ENCODE assay signal across 20 cellular contexts in genomic region chr17:45125509-45125908, GRCh38. TPM values are rescaled to one million over a fixed set of nuclear protein-coding genes. Genes with fewer than 3 reads are reported as not detected.
DNase-seq lines count a peak whose midpoint lies in the region; ATAC-seq and TF ChIP-seq lines count a peak whose summit lies in the region.
"Had no signal": no experiment of that assay in that cellular context is flagged by ENCODE, and none has a peak within 500 bp of the region (broad histone marks: within the 10 kb centered on the region; RNA-seq: fewer than 3 reads in every experiment).

No MANE protein-coding gene starts in this region.

- H3K36me3 ChIP-seq in HCT116 (ENCODE audit: control insufficient read depth in 1 of 2, insufficient read depth in 2 of 2, low read length in 2 of 2) = no peaks in the 10 kb centered on the region
- no peaks in the 10 kb centered on the region for H3K36me3 ChIP-seq in PC-3 (ENCODE audit: low read depth, low read length)
- H3K36me3 ChIP-seq in smooth muscle cell (ENCODE audit: low read depth) = no peaks in the 10 kb centered on the region
- no peaks in the 10 kb centered on the region for H3K36me3 ChIP-seq in adrenal gland (replicated peaks in 1 of 2)
- H3K36me3 ChIP-seq: SJSA1 had no signal

- DNase-seq in HCT116 (ENCODE audit: low read depth, low spot score) = no peak
- DNase-seq in PC-3 = no peak
- DNase-seq in epithelial cell of prostate (ENCODE audit: low read depth, low spot score) = no peak
- DNase-seq in smooth muscle cell (lab: John Stamatoyannopoulos, UW; ENCODE audit: unreplicated experiment) = no peak
- DNase-seq in germinal center (ENCODE audit: low spot score) = no peak
- no peak for DNase-seq in endothelial cell (ENCODE audit: low spot score)
- DNase-seq in adrenal gland = no peak
- DNase-seq in NOMO-1 treated with dmso at 0.1 percent for 144 hours (lab: John Stamatoyannopoulos, UW; ENCODE audit: unreplicated experiment) = no peak
- DNase-seq: CD4-positive, CD25-positive, alpha-beta regulatory T cell; COR-L47; DND-41; H7; Karpas-422; NCI-H1694; NCI-H2081; NCI-H2171 treated with DMSO at 0.1 percent for 48 hours; NCI-H446; NCI-H526 treated with DMSO at 0.1 percent for 48 hours had no signal

- RAD21 ChIA-PET in HCT116 (lab: Charles Lee; ENCODE audit: low non-redundant PET in 1 of 2, low total read pairs in 2 of 2, uncharacterized antibody in 2 of 2, unreplicated experiment in 2 of 2) = no interaction called here

- intact Hi-C loops in HCT116 (cut with micrococcal nuclease) (no loop called here), PC-3 (cut with micrococcal nuclease) (no loop called here), adrenal gland (cut with DNase I) (no loop called here)

- H3K27me3 ChIP-seq in HCT116 (ENCODE audit: insufficient read depth, low read length) = no peaks in the 10 kb centered on the region
- no peaks in the 10 kb centered on the region for H3K27me3 ChIP-seq in PC-3 (ENCODE audit: low read length)
- H3K27me3 ChIP-seq in smooth muscle cell (ENCODE audit: low read depth) = no peaks in the 10 kb centered on the region
- no peaks in the 10 kb centered on the region for H3K27me3 ChIP-seq in adrenal gland
- H3K27me3 ChIP-seq: SJSA1 had no signal

- BruUV-seq in HCT116 (replicated peaks; lab: Mats Ljungman, UMichigan) (no TSS peak), PC-3 (replicated peaks; lab: Mats Ljungman, UMichigan) (no TSS peak)

- no peak overlapping the region for H2AFZ ChIP-seq in HCT116 (ENCODE audit: low read depth, low read length, poor library complexity, severe bottlenecking)
- no peak overlapping the region for H2AFZ ChIP-seq in PC-3 (ENCODE audit: low read length)
- H2AFZ ChIP-seq in smooth muscle cell (ENCODE audit: low read depth) = no peak overlapping the region

- H3K36me3 Mint-ChIP-seq in endothelial cell (ENCODE audit: low read depth, unreplicated experiment) = no peaks in the 10 kb centered on the region
- H3K36me3 Mint-ChIP-seq: CD4-positive, CD25-positive, alpha-beta regulatory T cell; IgD-negative memory B cell had no signal

- ATAC-seq in HCT116 (no peak), PC-3 (no peak)

- H3K79me2 ChIP-seq in HCT116 (ENCODE audit: insufficient read depth, low read length) = peaks cover 74% of the 10 kb centered on the region
- H3K79me2 ChIP-seq in PC-3 (ENCODE audit: low read length) = peaks cover 71% of the 10 kb centered on the region
- peaks cover 54% of the 10 kb centered on the region for H3K79me2 ChIP-seq in smooth muscle cell (ENCODE audit: low read depth)

- H3K9me2 ChIP-seq in HCT116 (ENCODE audit: insufficient read depth) (no peaks in the 10 kb centered on the region), PC-3 (replicated peaks; ENCODE audit: low read length) (no peaks in the 10 kb centered on the region)

- H3K9ac ChIP-seq in HCT116 (ENCODE audit: low read length) (no peak overlapping the region), PC-3 (ENCODE audit: low read length) (no peak overlapping the region), smooth muscle cell (ENCODE audit: low read depth) (no peak overlapping the region)

- no peaks in the 10 kb centered on the region for H3F3A ChIP-seq in PC-3 (ENCODE audit: low read length, unreplicated experiment)
- peaks cover 15% of the 10 kb centered on the region for H3F3A ChIP-seq in smooth muscle cell (ENCODE audit: low read depth)

- H3K27me3 Mint-ChIP-seq in endothelial cell (ENCODE audit: unreplicated experiment) = peaks cover 7% of the 10 kb centered on the region

- TF ChIP-seq RAD21 in HCT116 (IDR thresholded peaks at IDR 0.05; ENCODE audit: low read depth) = no peak

- H3K9me3 Mint-ChIP-seq in endothelial cell (ENCODE audit: unreplicated experiment) = no peaks in the 10 kb centered on the region
- H3K9me3 Mint-ChIP-seq: CD4-positive, CD25-positive, alpha-beta regulatory T cell; IgD-negative memory B cell had no signal

- TF ChIP-seq POLR2A in HCT116 (IDR thresholded peaks at IDR 0.05; ENCODE audit: borderline replicate concordance, extremely low read depth, insufficient read depth, insufficient read length) (no peak), adrenal gland (IDR thresholded peaks at IDR 0.05) (no peak)

- H4K20me1 ChIP-seq in HCT116 (ENCODE audit: insufficient read depth) (no peaks in the 10 kb centered on the region), PC-3 (ENCODE audit: low read length) (no peaks in the 10 kb centered on the region), smooth muscle cell (ENCODE audit: low read depth) (no peaks in the 10 kb centered on the region)

- H3K4me1 ChIP-seq in HCT116 (ENCODE audit: control insufficient read depth in 1 of 2, insufficient read depth in 2 of 2, low read length in 2 of 2) = peaks cover 81 to 87% of the 10 kb centered on the region in 2 experiments
- peaks cover 68% of the 10 kb centered on the region for H3K4me1 ChIP-seq in PC-3 (ENCODE audit: insufficient read depth, low read length)
- H3K4me1 ChIP-seq in smooth muscle cell (ENCODE audit: low read depth) = peaks cover 15% of the 10 kb centered on the region
- peaks cover 43% of the 10 kb centered on the region in 2 donors for H3K4me1 ChIP-seq in adrenal gland (replicated peaks in 1 of 2)

- WGBS in smooth muscle cell (ENCODE audit: low lambda C conversion rate) = over 99% methylated on average over 8 of the region's 8 CpGs
- WGBS in adrenal gland, 4 donors = 93 to 99% (median 96%) methylated on average over 8 of the region's 8 CpGs

- H3K9me3 ChIP-seq in HCT116 (ENCODE audit: control insufficient read depth in 1 of 2, insufficient read depth in 1 of 2, low read depth in 1 of 2, low read length in 2 of 2) (no peaks in the 10 kb centered on the region), PC-3 (ENCODE audit: low read length) (no peaks in the 10 kb centered on the region), smooth muscle cell (replicated peaks; ENCODE audit: low read depth) (no peaks in the 10 kb centered on the region), adrenal gland (replicated peaks in 1 of 3) (no peaks in the 10 kb centered on the region)
- H3K9me3 ChIP-seq: SJSA1 had no signal

- POLR2A ChIA-PET in HCT116 (lab: Charles Lee) = interaction anchor here (0.6 to 1.5 kb wide), 2 partner anchors 23 to 35 kb away, joined by 3 to 4 read pairs; partner anchors contain the start of gene HEXIM1
- POLR2A ChIA-PET in PC-3 (lab: Charles Lee; ENCODE audit: unreplicated experiment) = no interaction called here

- H3K27ac ChIP-seq in HCT116 (ENCODE audit: low read depth, low read length) (peak overlapping the region; percentile 97), PC-3 (ENCODE audit: low read length) (0 out of 2 replicates have a peak overlapping the region, but pooled peaks have one; percentile 94), epithelial cell of prostate (peak overlapping the region; percentile 94), smooth muscle cell (ENCODE audit: low read depth) (peak overlapping the region; percentile 83), adrenal gland (peak overlapping the region in 2 of 5 donors; percentile 77 to 89)

- no peaks in the 10 kb centered on the region for H3K4me1 Mint-ChIP-seq in endothelial cell (ENCODE audit: unreplicated experiment)

- no peak overlapping the region for H3K4me3 Mint-ChIP-seq in endothelial cell (ENCODE audit: unreplicated experiment)
- H3K4me3 Mint-ChIP-seq: CD4-positive, CD25-positive, alpha-beta regulatory T cell; IgD-negative memory B cell had no signal

- peak overlapping the region; percentile 94 for H3K4me2 ChIP-seq in HCT116 (ENCODE audit: low read length)
- no peak overlapping the region for H3K4me2 ChIP-seq in PC-3 (ENCODE audit: low read length)
- no peak overlapping the region for H3K4me2 ChIP-seq in smooth muscle cell

- CTCF ChIA-PET in HCT116 (lab: Charles Lee) (interaction anchor here (0.6 to 3.3 kb wide), 4 partner anchors 10 to 72 kb away, joined by 3 to 18 read pairs (median 4); partner anchors contain the start of genes ACBD4 and HEXIM1), PC-3 (lab: Charles Lee) (no interaction called here)

- no peak for TF ChIP-seq CTCF in HCT116 (IDR thresholded peaks at IDR 0.05 in 2 of 3, conservative IDR thresholded peaks at IDR 0.05 in 1 of 3; ENCODE audit: borderline replicate concordance in 1 of 3, insufficient read depth in 1 of 3, low read depth in 2 of 3, low read length in 2 of 3)
- no peak for TF ChIP-seq CTCF in PC-3 (conservative IDR thresholded peaks at IDR 0.05; ENCODE audit: low read depth, low read length)
- no peak for TF ChIP-seq CTCF in smooth muscle cell (IDR thresholded peaks at IDR 0.05; ENCODE audit: borderline replicate concordance, insufficient read depth, poor library complexity, severe bottlenecking)
- TF ChIP-seq CTCF in endothelial cell (IDR thresholded peaks at IDR 0.05; ENCODE audit: unreplicated experiment) = no peak
- no peak for TF ChIP-seq CTCF in adrenal gland (IDR thresholded peaks at IDR 0.05)

- no peak overlapping the region for H3K27ac Mint-ChIP-seq in endothelial cell (ENCODE audit: unreplicated experiment)
- H3K27ac Mint-ChIP-seq: IgD-negative memory B cell had no signal

- H3K4me3 ChIP-seq in HCT116 (replicated peaks in 1 of 2; ENCODE audit: low read depth in 1 of 2, low read length in 2 of 2) = no peak overlapping the region
- H3K4me3 ChIP-seq in PC-3 (ENCODE audit: low read length) = no peak overlapping the region
- H3K4me3 ChIP-seq in smooth muscle cell = no peak overlapping the region
- H3K4me3 ChIP-seq in adrenal gland = no peak overlapping the region
- H3K4me3 ChIP-seq: SJSA1 had no signal

RNA-seq across cellular contexts. Expression of gene PLCD3, which starts 6.8 kb away (rescaled TPM):
- total RNA-seq in HCT116 (2021; ENCODE audit: unreplicated experiment) (197 TPM), PC-3 (2014; rRNA removed) (35.1 and 55.3 TPM in 2 replicates), smooth muscle cell (24.0 and 43.3 TPM in 2 replicates), endothelial cell (ENCODE audit: unreplicated experiment) (9.7 TPM), adrenal gland (100 to 1,000 TPM in 5 of 8 donors, 10 to 100 TPM in 3; 48.6 to 246 (median 149) TPM)
- polyA plus RNA-seq in HCT116 (2012) = 109 and 122 TPM in 2 replicates
- polyA plus RNA-seq in smooth muscle cell (33.4 and 33.7 TPM in 2 replicates), adrenal gland (10 to 100 TPM; 33.2 to 68.1 (median 36.4) TPM)
- polyA plus RNA-seq: IgD-negative memory B cell had no signal

RNA-seq across cellular contexts. Expression of gene ACBD4, which starts 10.0 kb away (rescaled TPM):
- total RNA-seq in HCT116 (2021; ENCODE audit: unreplicated experiment) (13.6 TPM), PC-3 (2014; rRNA removed) (12.9 and 17.3 TPM in 2 replicates), smooth muscle cell (0.49 and 4.6 TPM in 2 replicates), endothelial cell (ENCODE audit: unreplicated experiment) (9.4 TPM), adrenal gland (10 to 100 TPM; 13.1 to 30.6 (median 23.6) TPM)
- polyA plus RNA-seq in HCT116 (2012) = 6.1 and 9.5 TPM in 2 replicates
- polyA plus RNA-seq in smooth muscle cell (5.0 and 5.9 TPM in 2 replicates), adrenal gland (10 to 100 TPM in 2 of 3 donors, 1 to 10 TPM in 1; 7.9 to 71.3 (median 44.5) TPM)

RNA-seq across cellular contexts. Expression of gene HEXIM1, which starts 22.8 kb away (rescaled TPM):
- 58.0 TPM for total RNA-seq in HCT116 (2021; ENCODE audit: unreplicated experiment)
- 29.6 and 33.0 TPM in 2 replicates for polyA plus RNA-seq in HCT116 (2012)
- total RNA-seq in PC-3 (2014; rRNA removed) = 47.3 and 59.0 TPM in 2 replicates
- 9.3 and 13.7 TPM in 2 replicates for total RNA-seq in smooth muscle cell
- polyA plus RNA-seq in smooth muscle cell = 9.4 TPM in 2 replicates
- 22.6 TPM for total RNA-seq in endothelial cell (ENCODE audit: unreplicated experiment)
- total RNA-seq in adrenal gland = 100 to 1,000 TPM in 1 of 8 donors, 10 to 100 TPM in 7; 25.1 to 159 (median 46.8) TPM
- 10 to 100 TPM; 23.3 to 26.0 (median 24.4) TPM for polyA plus RNA-seq in adrenal gland

RNA-seq across cellular contexts. Expression of gene HEXIM2, which starts 36.2 kb away (rescaled TPM):
- total RNA-seq in HCT116 (2021; ENCODE audit: unreplicated experiment) (13.5 TPM), PC-3 (2014; rRNA removed) (19.9 and 30.5 TPM in 2 replicates), smooth muscle cell (3.4 TPM in 2 replicates), endothelial cell (ENCODE audit: unreplicated experiment) (13.0 TPM), adrenal gland (10 to 100 TPM in 7 of 8 donors, 1 to 10 TPM in 1; 8.5 to 28.1 (median 17.6) TPM)
- polyA plus RNA-seq in HCT116 (2012) = 14.1 and 18.1 TPM in 2 replicates
- polyA plus RNA-seq in smooth muscle cell (6.1 and 6.8 TPM in 2 replicates), adrenal gland (10 to 100 TPM in 2 of 3 donors, 1 to 10 TPM in 1; 4.5 to 18.0 (median 14.7) TPM)
